ENCODE assay signal across 21 cellular contexts in the genomic region with DNA sequence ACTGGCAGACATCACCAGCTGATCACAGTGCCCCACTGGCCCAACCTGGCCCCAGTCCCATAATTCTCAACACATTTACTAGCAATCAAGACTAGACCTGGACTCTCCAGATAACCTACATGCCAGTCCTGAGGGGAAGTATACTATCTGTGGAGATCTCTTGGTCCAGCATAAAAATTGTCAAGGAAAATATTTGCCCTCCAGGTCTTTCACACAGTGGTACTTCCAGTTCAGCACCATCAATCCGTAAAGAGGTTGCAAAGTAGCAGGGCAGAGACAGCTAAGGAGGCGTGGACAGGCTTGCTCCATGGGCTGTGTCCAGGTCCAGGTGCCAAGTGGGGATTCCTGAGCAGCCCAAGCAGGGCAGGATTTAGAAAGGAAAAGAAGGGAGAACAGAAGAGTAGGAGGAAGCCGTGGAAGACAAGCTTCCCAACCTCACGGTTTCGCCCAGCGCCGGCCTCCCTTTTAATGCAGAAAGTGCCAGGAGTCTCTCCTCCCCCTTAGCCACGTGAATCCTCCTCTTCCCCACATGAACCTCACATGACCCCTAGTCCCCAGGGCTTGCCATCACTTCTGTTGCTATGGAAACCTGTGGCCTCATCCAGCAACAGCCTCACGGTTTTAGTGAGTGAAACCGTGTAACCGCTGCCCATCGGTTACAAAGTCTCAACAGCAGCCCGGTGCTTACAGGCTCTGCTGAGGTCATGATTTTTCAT.
DNase-seq lines count a peak whose midpoint lies in the region; ATAC-seq and TF ChIP-seq lines count a peak whose summit lies in the region.
"Had no signal": no experiment of that assay in that cellular context is flagged by ENCODE, and none has a peak within 500 bp of the region (broad histone marks: within the 10 kb centered on the region; RNA-seq: fewer than 3 reads in every experiment).

No MANE protein-coding gene starts in this region.

- H3K36me3 ChIP-seq in left lung (no peaks in the 10 kb centered on the region), testis (ENCODE audit: low read depth, missing control alignments) (no peaks in the 10 kb centered on the region)
- H3K36me3 ChIP-seq: left ventricle myocardium inferior had no signal

- TF ChIP-seq CTCF in left lung (IDR thresholded peaks at IDR 0.05) (no peak), testis (IDR thresholded peaks at IDR 0.05) (no peak)

- no peak overlapping the region for H3K27ac ChIP-seq in left lung
- peak overlapping the region in 1 of 2 donors; percentile 69 for H3K27ac ChIP-seq in testis
- H3K27ac ChIP-seq: dorsolateral prefrontal cortex, left ventricle myocardium inferior, parathyroid adenoma had no signal

- H3K4me3 ChIP-seq in left lung: no peak overlapping the region
- no peak overlapping the region for H3K4me3 ChIP-seq in testis
- H3K4me3 ChIP-seq: dorsolateral prefrontal cortex, left ventricle myocardium inferior had no signal

- WGBS in testis, 2 donors: 51 to 56% methylated on average over 13 of the region's 13 CpGs

- H3K4me1 ChIP-seq in left lung: no peaks in the 10 kb centered on the region
- peaks cover 5% of the 10 kb centered on the region for H3K4me1 ChIP-seq in testis
- H3K4me1 ChIP-seq: left ventricle myocardium inferior, parathyroid adenoma had no signal

- no peaks in the 10 kb centered on the region for H3K27me3 ChIP-seq in left lung
- no peaks in the 10 kb centered on the region for H3K27me3 ChIP-seq in testis
- H3K27me3 ChIP-seq: dorsolateral prefrontal cortex had no signal

- peak in 2 of 3 experiments; percentile 47 to 73 for DNase-seq in NCI-H1417 (lab: John Stamatoyannopoulos, UW)
- DNase-seq in NCI-H1417 treated with DMSO at 0.1 percent for 48 hours (lab: John Stamatoyannopoulos, UW): no peak
- peak; percentile 91 for DNase-seq in SK-N-DZ (ENCODE audit: low spot score)
- DNase-seq in left lung: no peak
- peak; percentile 72 for DNase-seq in testis
- DNase-seq in RKO (ENCODE audit: low spot score): no peak
- DNase-seq in cerebellar nuclear complex (lab: John Stamatoyannopoulos, UW): no peak
- DNase-seq in middle frontal gyrus (ENCODE audit: extremely low spot score, low spot score): no peak
- DNase-seq: 8988T; activated CD8-positive, alpha-beta T cell treated with anti-CD3 and anti-CD28 coated beads for 36 hours; activated T-cell treated with anti-CD3 and anti-CD28 coated beads, Interleukin-2, amount 50 U/mL, for 72 hours; Calu3; KG1; left ventricle myocardium inferior; NCI-H1105 treated with DMSO at 0.1 percent for 48 hours; NCI-H510A; SIG-M5; stimulated activated CD4-positive, alpha-beta T cell treated with anti-CD3 and anti-CD28 coated beads, Interleukin-4, amount 100 ng/mL, for 1 hour; T-helper 2 cell had no signal

- H3K9me3 ChIP-seq in left lung (no peaks in the 10 kb centered on the region), testis (no peaks in the 10 kb centered on the region)
- H3K9me3 ChIP-seq: left ventricle myocardium inferior had no signal

- ATAC-seq in left lung: peak; percentile 47
- ATAC-seq: activated CD8-positive, alpha-beta T cell treated with anti-CD3 and anti-CD28 coated beads for 36 hours; activated T-cell treated with anti-CD3 and anti-CD28 coated beads, Interleukin-2, amount 50 U/mL, for 72 hours had no signal

- intact Hi-C loops in left lung (cut with DNase I) (no loop called here), testis (cut with DNase I; ENCODE audit: low total_unique reads) (no loop called here)

- no peak for TF ChIP-seq POLR2A in testis (IDR thresholded peaks at IDR 0.05)

Comparison
In these comparisons a context has a peak if more than half of its experiments do, and no peak if none do; other contexts are left out.
1. DNase-seq: peak in NCI-H1417 (2 of 3), SK-N-DZ (single experiment) and testis (single experiment); none in NCI-H1417 treated with DMSO at 0.1 percent for 48 hours (single experiment), left lung (0 of 2), RKO (single experiment), cerebellar nuclear complex (0 of 2) and middle frontal gyrus (single experiment).